ENCODE assay signal across 9 cellular contexts in genomic region chr16:2471016-2471652, GRCh38. TPM values are rescaled to one million over a fixed set of nuclear protein-coding genes. Genes with fewer than 3 reads are reported as not detected.
DNase-seq lines count a peak whose midpoint lies in the region; ATAC-seq and TF ChIP-seq lines count a peak whose summit lies in the region.
"Had no signal": no experiment of that assay in that cellular context is flagged by ENCODE, and none has a peak within 500 bp of the region (broad histone marks: within the 10 kb centered on the region; RNA-seq: fewer than 3 reads in every experiment).

NTN3 (plus strand) TSS chr16:2471297; CDS start chr16:2471702, 405 bp downstream.

- no peak for TF ChIP-seq CTCF in vagina (IDR thresholded peaks at IDR 0.05)

- intact Hi-C loops in vagina (cut with DNase I), result no loop called here

- H3K4me3 ChIP-seq in SJCRH30 (peak within 1 kb of the TSS; percentile 51), iPS-15b (ENCODE audit: low read depth, low read length) (peak within 1 kb of the TSS; percentile 26), vagina (peak within 1 kb of the TSS; percentile 17 to 33)

- H3K27me3 ChIP-seq in SJCRH30 (no peaks in the 10 kb centered on the region), iPS-15b (ENCODE audit: control insufficient read depth, insufficient read depth, low read length) (peaks cover 16% of the 10 kb centered on the region), vagina (peaks cover 4% of the 10 kb centered on the region)

- H3K4me1 ChIP-seq in SJCRH30 (peaks cover 41% of the 10 kb centered on the region), iPS-15b (ENCODE audit: control insufficient read depth, insufficient read depth, low read length) (peaks cover 13% of the 10 kb centered on the region), vagina (peaks cover 68% of the 10 kb centered on the region)

- ATAC-seq in GM18907 (IDR thresholded peaks at IDR 0.05; ENCODE audit: unreplicated experiment) (no peak), HG03457 (IDR thresholded peaks at IDR 0.05; ENCODE audit: unreplicated experiment) (no peak)

- H3K27ac ChIP-seq in SJCRH30 (no peak within 1 kb of the TSS; the same call in 1 of the 2 replicates), vagina (peak within 1 kb of the TSS; percentile 51)

- no peak within 1 kb of the TSS for H3K9ac ChIP-seq in iPS-15b (ENCODE audit: low read depth, low read length)

- peak; percentile 46 for DNase-seq in stimulated activated CD4-positive, alpha-beta T cell treated with anti-CD3 and anti-CD28 coated beads, Interleukin-15, amount 100 ng/mL, for 24 hours
- no peak for DNase-seq in stimulated activated CD4-positive, alpha-beta T cell treated with anti-CD3 and anti-CD28 coated beads, Interleukin-4, amount 100 ng/mL, for 24 hours
- DNase-seq in SJCRH30 (peak; percentile 36 to 68), vagina (ENCODE audit: extremely low spot score in 2 of 2) (no peak), Ammon's horn (ENCODE audit: low spot score) (no peak)

- no peaks in the 10 kb centered on the region for H3K36me3 ChIP-seq in SJCRH30
- H3K36me3 ChIP-seq in iPS-15b (ENCODE audit: control insufficient read depth, insufficient read depth, low read length), result no peaks in the 10 kb centered on the region
- no peaks in the 10 kb centered on the region for H3K36me3 ChIP-seq in vagina

- no peaks in the 10 kb centered on the region for H3K9me3 ChIP-seq in SJCRH30 (replicated peaks)
- no peaks in the 10 kb centered on the region for H3K9me3 ChIP-seq in iPS-15b (ENCODE audit: control insufficient read depth, insufficient read depth, low read length)
- no peaks in the 10 kb centered on the region for H3K9me3 ChIP-seq in vagina

- no peak for TF ChIP-seq POLR2A in vagina (IDR thresholded peaks at IDR 0.05)

RNA-seq across cellular contexts. Expression of gene NTN3, which starts in this region (rescaled TPM):
- total RNA-seq in SJCRH30 (2014; rRNA removed; shearing (Covaris generic)), result 5.1 and 5.6 TPM in 2 replicates
- not detected for total RNA-seq in vagina
- total RNA-seq: SK-MEL-5 had no signal

Comparison
In these comparisons a context has a peak if more than half of its experiments do, and no peak if none do; other contexts are left out.
1. DNase-seq: peak in stimulated activated CD4-positive, alpha-beta T cell treated with anti-CD3 and anti-CD28 coated beads, Interleukin-15, amount 100 ng/mL, for 24 hours (single experiment) and SJCRH30 (2 of 2); none in stimulated activated CD4-positive, alpha-beta T cell treated with anti-CD3 and anti-CD28 coated beads, Interleukin-4, amount 100 ng/mL, for 24 hours (single experiment), vagina (0 of 2) and Ammon's horn (single experiment).
2. Peak in every context shown above with its lines, with median percentiles within 50 percentile points of each other: H3K4me3 ChIP-seq.